16 cellular contexts compared by ENCODE assay signal in the genomic region with DNA sequence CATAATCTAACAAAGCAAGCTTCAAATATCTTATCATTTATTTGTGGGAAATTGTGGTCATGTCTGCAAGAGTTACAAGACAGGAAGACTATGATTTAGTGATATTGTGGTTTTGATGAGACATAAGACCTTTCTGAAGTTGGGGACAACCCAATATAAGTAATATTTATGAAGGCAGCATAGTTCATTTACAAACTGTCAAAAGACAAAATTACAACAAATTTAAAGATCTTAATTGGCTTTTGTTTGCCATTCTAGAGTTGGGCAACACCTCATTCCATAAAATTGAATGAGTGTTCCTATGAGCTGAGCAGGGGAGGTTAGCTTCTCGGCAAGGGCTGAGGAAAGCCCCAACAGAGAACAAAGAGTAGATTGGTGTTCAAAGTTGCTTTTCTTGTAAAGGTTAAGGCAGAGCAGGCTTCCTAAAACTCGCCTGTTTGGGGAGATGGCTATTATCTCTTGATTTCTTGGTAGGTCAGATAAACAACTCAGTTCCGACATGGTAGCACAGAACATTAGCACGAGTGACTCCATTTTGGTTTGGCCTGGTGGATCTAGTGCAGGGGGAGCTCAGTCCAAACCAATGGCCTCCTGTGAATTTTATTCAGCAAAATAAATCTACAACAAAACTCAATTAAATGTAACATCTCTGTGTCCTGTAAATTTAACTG. TPM values are rescaled to one million over a fixed set of nuclear protein-coding genes. Genes with fewer than 3 reads are reported as not detected.
DNase-seq lines count a peak whose midpoint lies in the region; ATAC-seq, FAIRE-seq and TF ChIP-seq lines count a peak whose summit lies in the region.
"Had no signal": no experiment of that assay in that cellular context is flagged by ENCODE, and none has a peak within 500 bp of the region (broad histone marks: within the 10 kb centered on the region; RNA-seq: fewer than 3 reads in every experiment).

No MANE protein-coding gene starts in this region.

- H3K9ac ChIP-seq in subcutaneous abdominal adipose tissue (ENCODE audit: low read length in 5 of 5) = peak overlapping the region in 2 of 5 donors; percentile 33 to 60
- H3K9ac ChIP-seq: BLaER1 had no signal

- no peak for TF ChIP-seq CTCF in foreskin keratinocyte (conservative IDR thresholded peaks at IDR 0.05)
- TF ChIP-seq CTCF in D721Med (IDR thresholded peaks at IDR 0.05; ENCODE audit: insufficient read depth, missing control alignments) = no peak

- ATAC-seq in activated T-cell treated with anti-CD3 and anti-CD28 coated beads, Interleukin-2, amount 50 U/mL, for 72 hours (replicated peaks in 1 of 2) = peak in 1 of 2 donors; percentile 29
- ATAC-seq in T-cell (replicated peaks in 1 of 4) = peak in 2 of 4 experiments; percentile 15 to 71
- no peak for ATAC-seq in foreskin keratinocyte
- ATAC-seq in left cardiac atrium = no peak
- no peak for ATAC-seq in GM18502 (IDR thresholded peaks at IDR 0.05; ENCODE audit: poor library complexity, unreplicated experiment)

- FAIRE-seq in D721Med (lab: Jason Lieb, UNC) = no peak

- H3K9me3 ChIP-seq in subcutaneous abdominal adipose tissue (ENCODE audit: control insufficient read depth in 5 of 5, low read length in 5 of 5) = no peaks in the 10 kb centered on the region
- H3K9me3 ChIP-seq: BLaER1 had no signal

- no peaks in the 10 kb centered on the region for H3K36me3 ChIP-seq in subcutaneous abdominal adipose tissue (ENCODE audit: control insufficient read depth in 5 of 5, insufficient read depth in 5 of 5, low read length in 5 of 5)
- H3K36me3 ChIP-seq: BLaER1 had no signal

- no peaks in the 10 kb centered on the region for H3K9me3 Mint-ChIP-seq in activated T-cell treated with anti-CD3 and anti-CD28 coated beads, Interleukin-2, amount 50 U/mL, for 72 hours
- H3K9me3 Mint-ChIP-seq in T-cell = no peaks in the 10 kb centered on the region

- no peak for DNase-seq in activated T-cell treated with anti-CD3 and anti-CD28 coated beads, Interleukin-2, amount 50 U/mL, for 72 hours
- no peak for DNase-seq in activated T-cell treated with anti-CD3 and anti-CD28 coated beads for 4 hours
- no peak for DNase-seq in T-cell
- peak; percentile 32 to 40 for DNase-seq in foreskin keratinocyte
- no peak for DNase-seq in left cardiac atrium
- DNase-seq in D721Med (ENCODE audit: insufficient read length, low spot score) = no peak
- DNase-seq: activated CD8-positive, alpha-beta memory T cell treated with anti-CD3 and anti-CD28 coated beads, Interleukin-2, amount 50 U/mL, for 4 hours; caudate nucleus; Kasumi-1; left colon; NCI-H510A; nucleus accumbens; stimulated activated CD4-positive, alpha-beta T cell treated with anti-CD3 and anti-CD28 coated beads, Interleukin-4, amount 100 ng/mL, for 1 hour had no signal

- no peaks in the 10 kb centered on the region for H3K36me3 Mint-ChIP-seq in activated T-cell treated with anti-CD3 and anti-CD28 coated beads, Interleukin-2, amount 50 U/mL, for 72 hours (ENCODE audit: insufficient read depth in 2 of 2)
- no peaks in the 10 kb centered on the region for H3K36me3 Mint-ChIP-seq in T-cell

- no peak overlapping the region for H3K4me3 ChIP-seq in subcutaneous abdominal adipose tissue (ENCODE audit: low read depth in 1 of 5, low read length in 5 of 5)
- H3K4me3 ChIP-seq: BLaER1 had no signal

- peak overlapping the region; percentile 87 for H3K27ac Mint-ChIP-seq in activated T-cell treated with anti-CD3 and anti-CD28 coated beads, Interleukin-2, amount 50 U/mL, for 72 hours
- H3K27ac Mint-ChIP-seq in T-cell = peak overlapping the region; percentile 48 to 50

- H3K27me3 Mint-ChIP-seq in activated T-cell treated with anti-CD3 and anti-CD28 coated beads, Interleukin-2, amount 50 U/mL, for 72 hours (ENCODE audit: low read depth) = peaks cover 31% of the 10 kb centered on the region
- peaks cover 7 to 10% of the 10 kb centered on the region in 2 donors for H3K27me3 Mint-ChIP-seq in T-cell

- intact Hi-C loops in left cardiac atrium (cut with DNase I) = no loop called here

- peaks cover 32% of the 10 kb centered on the region for H3K4me1 ChIP-seq in foreskin keratinocyte
- peaks cover 0 to 55% (median 43%) of the 10 kb centered on the region in 5 donors for H3K4me1 ChIP-seq in subcutaneous abdominal adipose tissue (ENCODE audit: control insufficient read depth in 5 of 5, insufficient read depth in 5 of 5, low read length in 5 of 5)

- CTCF ChIA-PET in T-cell (lab: Charles Lee) = interaction anchor here in 1 of 2 donors (1.0 kb wide), 1 partner anchor 14 kb away, joined by 3 read pairs; no protein-coding TSS in a partner anchor

- peak overlapping the region; percentile 68 to 82 for H3K4me3 Mint-ChIP-seq in activated T-cell treated with anti-CD3 and anti-CD28 coated beads, Interleukin-2, amount 50 U/mL, for 72 hours
- no peak overlapping the region for H3K4me3 Mint-ChIP-seq in T-cell

- H3K4me1 Mint-ChIP-seq in activated T-cell treated with anti-CD3 and anti-CD28 coated beads, Interleukin-2, amount 50 U/mL, for 72 hours (ENCODE audit: low read depth) = peaks cover 69% of the 10 kb centered on the region
- H3K4me1 Mint-ChIP-seq in T-cell = peaks cover 12 to 18% (median 18%) of the 10 kb centered on the region in 3 donors

- peaks cover 3% of the 10 kb centered on the region for H3K27me3 ChIP-seq in foreskin keratinocyte
- no peaks in the 10 kb centered on the region for H3K27me3 ChIP-seq in subcutaneous abdominal adipose tissue (ENCODE audit: control insufficient read depth in 5 of 5, insufficient read depth in 4 of 5, low read length in 5 of 5)
- H3K27me3 ChIP-seq: BLaER1 had no signal

- POLR2A ChIA-PET in T-cell (lab: Charles Lee) = no interaction called here

- peak overlapping the region; percentile 46 for H3K27ac ChIP-seq in foreskin keratinocyte
- peak overlapping the region; percentile 89 for H3K27ac ChIP-seq in subcutaneous abdominal adipose tissue (ENCODE audit: low read depth, low read length)
- H3K27ac ChIP-seq: BLaER1 had no signal

RNA-seq across cellular contexts. Expression of a gene that starts 10.9 kb away (rescaled TPM):
- 10 to 100 TPM; 35.0 to 39.3 TPM for total RNA-seq in activated T-cell treated with anti-CD3 and anti-CD28 coated beads, Interleukin-2, amount 50 U/mL, for 72 hours
- 10 to 100 TPM; 12.8 to 26.3 (median 17.5) TPM for total RNA-seq in T-cell
- total RNA-seq in foreskin keratinocyte = 10.4 and 13.0 TPM in 2 replicates
- 6.1 and 6.4 TPM in 2 replicates for polyA plus RNA-seq in foreskin keratinocyte
- 10 to 100 TPM; 26.8 to 29.1 TPM for total RNA-seq in left cardiac atrium

Comparison
In these comparisons a context has a peak if more than half of its experiments do, and no peak if none do; other contexts are left out.
1. DNase-seq: peak in foreskin keratinocyte (2 of 2); none in activated T-cell treated with anti-CD3 and anti-CD28 coated beads, Interleukin-2, amount 50 U/mL, for 72 hours (0 of 2), activated T-cell treated with anti-CD3 and anti-CD28 coated beads for 4 hours (single experiment), T-cell (0 of 34), left cardiac atrium (single experiment) and D721Med (single experiment).
2. H3K4me3 Mint-ChIP-seq: peak in activated T-cell treated with anti-CD3 and anti-CD28 coated beads, Interleukin-2, amount 50 U/mL, for 72 hours (2 of 2); none in T-cell (0 of 3).